ENCODE assay signal across 29 cellular contexts in the genomic region with DNA sequence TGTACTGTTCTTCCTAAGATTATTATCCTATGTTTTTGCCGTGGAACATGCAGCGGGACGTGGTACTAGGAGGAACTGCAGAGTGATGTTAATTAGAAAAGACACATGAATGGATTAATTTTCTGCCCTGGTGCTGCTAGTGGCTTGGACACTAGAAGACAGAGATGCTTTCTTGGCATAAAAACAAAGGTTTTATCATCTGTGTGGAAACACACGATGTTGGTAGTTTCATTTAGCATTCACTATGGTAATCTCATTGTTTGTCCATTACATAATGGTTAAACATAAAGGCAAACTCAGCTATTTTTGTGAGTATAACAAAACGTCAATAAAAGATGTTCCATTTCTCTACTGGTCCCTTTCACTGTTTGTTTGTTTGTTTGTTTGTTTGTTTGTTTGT. TPM values are rescaled to one million over a fixed set of nuclear protein-coding genes. Genes with fewer than 3 reads are reported as not detected.
DNase-seq lines count a peak whose midpoint lies in the region; ATAC-seq and TF ChIP-seq lines count a peak whose summit lies in the region.
"Had no signal": no experiment of that assay in that cellular context is flagged by ENCODE, and none has a peak within 500 bp of the region (broad histone marks: within the 10 kb centered on the region; RNA-seq: fewer than 3 reads in every experiment).

No MANE protein-coding gene starts in this region.

- no peak for TF ChIP-seq POLR2A in erythroblast (IDR thresholded peaks at IDR 0.05; ENCODE audit: low read length)

- H3K4me3 ChIP-seq in ACC112 (ENCODE audit: low read depth, low read length) (no peak overlapping the region), fibroblast of villous mesenchyme (ENCODE audit: low read depth, low read length) (no peak overlapping the region)
- H3K4me3 ChIP-seq: heart left ventricle, upper lobe of right lung had no signal

- DNase-seq in RPMI7951 (ENCODE audit: low read depth) (peak; percentile 23), fibroblast of villous mesenchyme (ENCODE audit: low read depth) (peak; percentile 39), sciatic nerve (ENCODE audit: low spot score) (no peak), erythroblast (lab: John Stamatoyannopoulos, UW) (no peak), COR-L47 (lab: John Stamatoyannopoulos, UW) (no peak)
- DNase-seq: activated B cell treated with CpG ODN at 0.5 μM for 24 hours; activated CD4-positive, alpha-beta T cell treated with anti-CD3 and anti-CD28 coated beads, Interleukin-2, amount 50 U/mL, for 1 hour; activated gamma-delta T cell treated with Interleukin-2 at 50 U/mL for 16 hours; activated naive CD8-positive, alpha-beta T cell treated with anti-CD3 and anti-CD28 coated beads, Interleukin-2, amount 10 ng/mL, durations not matched to agents 7 days and 5 days; activated T-cell treated with anti-CD3 and anti-CD28 coated beads, Interleukin-2, amount 50 U/mL, for 1 hour; aorta; CD8-positive, alpha-beta T cell; DMS153; heart left ventricle; KBM-7; left ventricle myocardium superior; NCI-H1092 treated with DMSO at 0.1 percent for 48 hours; NCI-H187 treated with DMSO at 0.1 percent for 48 hours; NCI-H2171; NCI-H510A treated with DMSO at 0.1 percent for 48 hours; stimulated activated CD4-positive, alpha-beta T cell treated with anti-CD3 and anti-CD28 coated beads, Interleukin-15, amount 100 ng/mL, for 24 hours; stimulated activated CD4-positive, alpha-beta T cell treated with anti-CD3 and anti-CD28 coated beads, Interleukin-4, amount 100 ng/mL, for 4 hours; upper lobe of right lung had no signal

- H2AFZ ChIP-seq in ACC112 (ENCODE audit: low read length, unreplicated experiment), result no peak overlapping the region

- no peaks in the 10 kb centered on the region for H3K27me3 ChIP-seq in ACC112 (ENCODE audit: insufficient read depth, low read length)
- H3K27me3 ChIP-seq: heart left ventricle, upper lobe of right lung had no signal

- H3K27ac ChIP-seq in ACC112 (ENCODE audit: low read depth, low read length), result peak overlapping the region; percentile 95
- H3K27ac ChIP-seq: RWPE1, upper lobe of right lung had no signal

- H3K36me3 ChIP-seq in ACC112 (ENCODE audit: insufficient read depth, low read length), result peaks cover 94% of the 10 kb centered on the region

- ATAC-seq in sciatic nerve (peak; percentile 40), HG02970 (IDR thresholded peaks at IDR 0.05; ENCODE audit: low FRiP score, unreplicated experiment) (no peak), HG03045 (IDR thresholded peaks at IDR 0.05; ENCODE audit: unreplicated experiment) (no peak)
- ATAC-seq: CD8-positive, alpha-beta T cell; heart left ventricle; left ventricle myocardium superior; upper lobe of right lung had no signal

- H3K4me1 ChIP-seq in ACC112 (ENCODE audit: control insufficient read depth, insufficient read depth, low read length, unreplicated experiment), result peaks cover 64% of the 10 kb centered on the region
- H3K4me1 ChIP-seq: upper lobe of right lung had no signal

- TF ChIP-seq CTCF in fibroblast of villous mesenchyme (IDR thresholded peaks at IDR 0.05; ENCODE audit: insufficient read depth, low read depth, low read length), result no peak

- H3K79me2 ChIP-seq in ACC112 (ENCODE audit: control insufficient read depth, insufficient read depth, low read length, unreplicated experiment), result peaks cover 99% of the 10 kb centered on the region

- intact Hi-C loops in sciatic nerve (cut with DNase I), result no loop called here

RNA-seq across cellular contexts. Expression of gene COL6A3, which starts 22.8 kb away (rescaled TPM):
- 3.6 and 4.1 TPM in 2 replicates for total RNA-seq in RPMI7951 (2014; rRNA removed; shearing (Covaris generic))
- total RNA-seq in fibroblast of villous mesenchyme (1,329 and 1,968 TPM in 2 replicates), sciatic nerve (198 TPM)
- total RNA-seq: HT-29, OCI-LY7 had no signal

Comparison
In these comparisons a context has a peak if more than half of its experiments do, and no peak if none do; other contexts are left out.
1. DNase-seq: peak in RPMI7951 (single experiment) and fibroblast of villous mesenchyme (single experiment); none in sciatic nerve (single experiment), erythroblast (0 of 2) and COR-L47 (single experiment).
2. RNA of gene COL6A3, which starts 22.8 kb away (total RNA-seq): 1,329 to 1,968 TPM in fibroblast of villous mesenchyme and 198 TPM in sciatic nerve (single experiment); 3.6 to 4.1 TPM in RPMI7951; every median in the first group is over 10 times any median in the second.